In the genomic region with DNA sequence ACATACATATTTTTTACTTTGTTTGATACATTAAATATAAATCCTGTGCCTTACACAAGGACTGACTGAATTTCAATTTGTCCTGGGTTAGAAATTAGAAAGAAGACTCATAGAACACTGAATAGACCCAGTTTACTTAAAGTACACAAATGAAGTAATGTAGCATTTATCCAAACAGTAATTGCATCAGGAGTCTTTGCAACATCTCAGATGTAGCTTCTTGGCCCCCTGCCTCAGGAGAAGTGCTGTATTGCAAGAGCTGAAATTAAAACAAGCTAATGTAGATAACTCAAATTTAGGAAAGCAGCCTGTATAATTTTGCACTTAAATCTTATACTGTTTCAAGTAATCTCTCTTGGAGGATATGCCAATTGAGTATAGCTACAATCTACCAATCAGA, we compare ENCODE assay signal across 12 cellular contexts. TPM values are rescaled to one million over a fixed set of nuclear protein-coding genes. Genes with fewer than 3 reads are reported as not detected.
"Had no signal": no experiment of that assay in that cellular context is flagged by ENCODE, and none has a peak within 500 bp of the region (broad histone marks: within the 10 kb centered on the region; RNA-seq: fewer than 3 reads in every experiment).

No MANE protein-coding gene starts in this region.

- H3K27ac Mint-ChIP-seq: activated CD4-positive, alpha-beta memory T cell treated with anti-CD3 and anti-CD28 coated beads, Interleukin-2, amount 10 ng/mL, durations not matched to agents 7 days and 5 days; stimulated activated naive CD8-positive, alpha-beta T cell treated with anti-CD3 and anti-CD28 coated beads, Interleukin-15, amount 100 ng/mL, for 72 hours had no signal

- H3K4me3 ChIP-seq: gastrocnemius medialis had no signal

- DNase-seq: activated CD4-positive, alpha-beta memory T cell treated with anti-CD3 and anti-CD28 coated beads, Interleukin-2, amount 10 ng/mL, durations not matched to agents 7 days and 5 days; activated T-cell treated with anti-CD3 and anti-CD28 coated beads, Interleukin-2, amount 50 U/mL, for 48 hours; dermis blood vessel endothelial cell; kidney; left ventricle myocardium superior; mesendoderm; stimulated activated CD4-positive, alpha-beta T cell treated with anti-CD3 and anti-CD28 coated beads, Interleukin-4, amount 100 ng/mL, for 4 hours; stimulated activated naive CD8-positive, alpha-beta T cell treated with anti-CD3 and anti-CD28 coated beads, Interleukin-15, amount 100 ng/mL, for 72 hours; T-helper 1 cell had no signal

- H3K4me1 Mint-ChIP-seq: activated CD4-positive, alpha-beta memory T cell treated with anti-CD3 and anti-CD28 coated beads, Interleukin-2, amount 10 ng/mL, durations not matched to agents 7 days and 5 days; central memory CD8-positive, alpha-beta T cell; stimulated activated naive CD8-positive, alpha-beta T cell treated with anti-CD3 and anti-CD28 coated beads, Interleukin-15, amount 100 ng/mL, for 72 hours had no signal

- H3K27me3 Mint-ChIP-seq: activated CD4-positive, alpha-beta memory T cell treated with anti-CD3 and anti-CD28 coated beads, Interleukin-2, amount 10 ng/mL, durations not matched to agents 7 days and 5 days; central memory CD8-positive, alpha-beta T cell; stimulated activated naive CD8-positive, alpha-beta T cell treated with anti-CD3 and anti-CD28 coated beads, Interleukin-15, amount 100 ng/mL, for 72 hours had no signal

- H3K9me3 Mint-ChIP-seq: stimulated activated naive CD8-positive, alpha-beta T cell treated with anti-CD3 and anti-CD28 coated beads, Interleukin-15, amount 100 ng/mL, for 72 hours had no signal

- H3K4me3 Mint-ChIP-seq: activated CD4-positive, alpha-beta memory T cell treated with anti-CD3 and anti-CD28 coated beads, Interleukin-2, amount 10 ng/mL, durations not matched to agents 7 days and 5 days; central memory CD8-positive, alpha-beta T cell; stimulated activated naive CD8-positive, alpha-beta T cell treated with anti-CD3 and anti-CD28 coated beads, Interleukin-15, amount 100 ng/mL, for 72 hours had no signal

- ATAC-seq: gastrocnemius medialis; left ventricle myocardium superior; stimulated activated naive CD8-positive, alpha-beta T cell treated with anti-CD3 and anti-CD28 coated beads, Interleukin-15, amount 100 ng/mL, for 72 hours had no signal

RNA-seq across cellular contexts. Expression of gene KCND2, which starts 54.3 kb away (rescaled TPM):
- total RNA-seq: activated CD4-positive, alpha-beta memory T cell treated with anti-CD3 and anti-CD28 coated beads, Interleukin-2, amount 10 ng/mL, durations not matched to agents 7 days and 5 days; pulmonary artery endothelial cell had no signal
